8 cellular contexts compared by ENCODE assay signal in genomic region chr5:64690417-64691151, GRCh38. TPM values are rescaled to one million over a fixed set of nuclear protein-coding genes. Genes with fewer than 3 reads are reported as not detected.
DNase-seq lines count a peak whose midpoint lies in the region; ATAC-seq and TF ChIP-seq lines count a peak whose summit lies in the region.

SHISAL2B (plus strand) TSS chr5:64690503; CDS start chr5:64690624, 121 bp downstream.

- H3K9me3 Mint-ChIP-seq in osteocyte (ENCODE audit: unreplicated experiment) = peaks cover under 1% of the 10 kb centered on the region

- TF ChIP-seq CTCF in heart right ventricle (IDR thresholded peaks at IDR 0.05) (no peak), RWPE1 (conservative IDR thresholded peaks at IDR 0.05; ENCODE audit: low read depth) (no peak), osteocyte (IDR thresholded peaks at IDR 0.05) (no peak), colonic mucosa (IDR thresholded peaks at IDR 0.05) (no peak)

- no peak within 1 kb of the TSS for H3K27ac Mint-ChIP-seq in osteocyte (ENCODE audit: unreplicated experiment)

- ATAC-seq in heart right ventricle (peak in 4 of 8 donors; percentile 11 to 53 (median 42)), GM18502 (IDR thresholded peaks at IDR 0.05; ENCODE audit: poor library complexity, unreplicated experiment) (no peak)

- H3K4me3 Mint-ChIP-seq in osteocyte (ENCODE audit: unreplicated experiment) = peak within 1 kb of the TSS; percentile 77

- H3K27me3 ChIP-seq in heart right ventricle = peaks cover 7 to 63% (median 50%) of the 10 kb centered on the region in 7 donors
- peaks cover 3% of the 10 kb centered on the region in 2 donors for H3K27me3 ChIP-seq in esophagus (ENCODE audit: control insufficient read depth in 1 of 2, insufficient read depth in 2 of 2, low read length in 2 of 2)
- peaks cover 21% of the 10 kb centered on the region for H3K27me3 ChIP-seq in colonic mucosa

- peaks cover 0 to 12% (median 11%) of the 10 kb centered on the region in 9 donors for H3K4me1 ChIP-seq in heart right ventricle
- H3K4me1 ChIP-seq in esophagus (ENCODE audit: control insufficient read depth in 2 of 2, insufficient read depth in 2 of 2, low read length in 1 of 2) = peaks cover 8 to 9% of the 10 kb centered on the region in 2 donors
- H3K4me1 ChIP-seq in colonic mucosa = no peaks in the 10 kb centered on the region

- H3K36me3 ChIP-seq in heart right ventricle = no peaks in the 10 kb centered on the region
- H3K36me3 ChIP-seq in esophagus (ENCODE audit: control insufficient read depth in 2 of 2, insufficient read depth in 2 of 2, low read length in 1 of 2) = no peaks in the 10 kb centered on the region
- H3K36me3 ChIP-seq in colonic mucosa = no peaks in the 10 kb centered on the region

- POLR2A ChIA-PET in RWPE1 (lab: Yijun Ruan, JAX; ENCODE audit: low non-redundant PET) = no interaction called here

- DNase-seq in heart right ventricle = no peak
- DNase-seq in cardiac septum (ENCODE audit: low spot score) = no peak
- peak; percentile 45 for DNase-seq in RWPE1 (ENCODE audit: low spot score)
- DNase-seq in osteocyte (ENCODE audit: extremely low spot score, unreplicated experiment) = no peak
- DNase-seq in SHP77 (lab: John Stamatoyannopoulos, UW) = no peak
- DNase-seq in colonic mucosa = no peak

- H3K4me3 ChIP-seq in heart right ventricle = peak within 1 kb of the TSS in 9 of 10 donors; percentile 17 to 45 (median 36)
- peak within 1 kb of the TSS; percentile 15 to 27 for H3K4me3 ChIP-seq in esophagus (ENCODE audit: low read depth in 1 of 2, low read length in 2 of 2)
- H3K4me3 ChIP-seq in colonic mucosa = no peak within 1 kb of the TSS

- H3K36me3 Mint-ChIP-seq in osteocyte (ENCODE audit: unreplicated experiment) = no peaks in the 10 kb centered on the region

- H3K27me3 Mint-ChIP-seq in osteocyte (ENCODE audit: unreplicated experiment) = peaks cover 72% of the 10 kb centered on the region

- CTCF ChIA-PET in RWPE1 (lab: Yijun Ruan, JAX) = interaction anchor here (0.6 to 0.7 kb wide), 3 partner anchors 14 to 1518 kb away, joined by 3 to 4 read pairs (median 3); no protein-coding TSS in a partner anchor

- 0 to 1% methylated on average over 66 to 71 of the region's 71 CpGs for WGBS in heart right ventricle, 2 donors
- WGBS in esophagus, 2 donors = 2% methylated on average over 62 to 71 of the region's 71 CpGs

- H3K9me3 ChIP-seq in heart right ventricle (peaks cover 0 to 3% (median 0%) of the 10 kb centered on the region in 11 donors), esophagus (ENCODE audit: control insufficient read depth in 2 of 2, insufficient read depth in 1 of 2, low read depth in 1 of 2, low read length in 1 of 2) (no peaks in the 10 kb centered on the region), colonic mucosa (no peaks in the 10 kb centered on the region)

- H3K27ac ChIP-seq in heart right ventricle (no peak within 1 kb of the TSS), RWPE1 (no peak within 1 kb of the TSS), esophagus (ENCODE audit: low read depth in 2 of 2, low read length in 1 of 2) (no peak within 1 kb of the TSS), colonic mucosa (no peak within 1 kb of the TSS)

- H3K9ac ChIP-seq in colonic mucosa (ENCODE audit: low read depth in 2 of 2, low read length in 2 of 2) = no peak within 1 kb of the TSS

- H3K4me1 Mint-ChIP-seq in osteocyte (ENCODE audit: unreplicated experiment) = peaks cover 12% of the 10 kb centered on the region

- intact Hi-C loops in heart right ventricle (cut with DNase I) = no loop called here
- intact Hi-C loops in cardiac septum (cut with DNase I) = no loop called here
- intact Hi-C loops in colonic mucosa (cut with DNase I) = no loop called here

RNA-seq across cellular contexts. Expression of gene SHISAL2B, which starts in this region (rescaled TPM):
- total RNA-seq in heart right ventricle = not detected
- not detected for polyA plus RNA-seq in heart right ventricle
- not detected for total RNA-seq in cardiac septum
- polyA plus RNA-seq in esophagus = not detected
- not detected in 2 replicates for total RNA-seq in osteocyte
- total RNA-seq in colonic mucosa = not detected
